ENCODE assay signal across 8 cellular contexts in the genomic region with DNA sequence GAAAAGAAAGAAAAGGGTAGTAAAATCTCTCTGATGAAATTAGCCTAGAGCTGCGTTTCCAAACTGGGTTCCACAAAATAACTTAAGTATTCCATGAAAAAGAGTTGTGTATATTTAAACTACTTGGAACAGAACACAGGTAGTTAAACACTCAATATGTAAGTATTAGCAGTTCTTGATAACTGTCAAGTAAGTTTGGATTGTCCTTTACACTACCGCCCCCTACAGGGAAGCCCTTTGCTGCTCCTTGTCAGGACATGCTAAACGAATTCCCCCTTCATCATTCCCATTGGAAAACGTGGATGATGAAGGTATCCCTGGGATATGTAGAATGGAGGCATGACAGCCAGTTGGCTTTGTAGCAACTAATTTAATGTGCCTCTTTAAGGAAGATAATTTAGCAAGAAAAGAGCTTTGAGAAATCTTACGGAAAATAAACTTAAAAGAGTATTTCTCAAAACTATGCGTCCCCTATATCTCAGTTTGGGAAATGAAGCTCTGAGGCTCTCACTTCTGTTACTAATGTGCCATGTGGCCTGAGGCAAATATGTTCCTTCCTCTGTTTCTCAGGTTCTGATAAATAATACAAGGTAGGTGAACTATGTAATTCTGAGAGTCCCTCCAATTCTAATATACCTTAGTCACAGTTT. TPM values are rescaled to one million over a fixed set of nuclear protein-coding genes. Genes with fewer than 3 reads are reported as not detected.
DNase-seq lines count a peak whose midpoint lies in the region; ATAC-seq and TF ChIP-seq lines count a peak whose summit lies in the region.

No MANE protein-coding gene starts in this region.

- peak; percentile 92 to 96 for TF ChIP-seq RAD21 in liver (IDR thresholded peaks at IDR 0.05)

- H3K27ac ChIP-seq in liver (ENCODE audit: low read depth in 1 of 2, low read length in 2 of 2), result no peak overlapping the region

- no peaks in the 10 kb centered on the region for H3K27me3 ChIP-seq in liver (ENCODE audit: control insufficient read depth in 4 of 4, insufficient read depth in 4 of 4, low read length in 3 of 4)

- in situ Hi-C loops in T47D (cut with HindIII; ENCODE audit: low pct_unique_long_range_greater_than_20kb, low sequenced_read_pairs), result no loop called here

- peaks cover 9 to 38% (median 34%) of the 10 kb centered on the region in 4 donors for H3K36me3 ChIP-seq in liver (ENCODE audit: control insufficient read depth in 4 of 4, insufficient read depth in 3 of 4, low read depth in 1 of 4, low read length in 3 of 4)

- no peaks in the 10 kb centered on the region for H3K9me3 ChIP-seq in liver (ENCODE audit: control insufficient read depth in 4 of 4, low read length in 3 of 4)

- H3K4me3 ChIP-seq in liver (ENCODE audit: low read depth in 1 of 3, low read length in 3 of 3), result no peak overlapping the region

- ATAC-seq in GM21447 (IDR thresholded peaks at IDR 0.05; ENCODE audit: unreplicated experiment) (no peak), HG02840 (IDR thresholded peaks at IDR 0.05; ENCODE audit: low FRiP score, unreplicated experiment) (no peak)

- no peaks in the 10 kb centered on the region for H3K4me1 ChIP-seq in liver (ENCODE audit: control insufficient read depth in 4 of 4, insufficient read depth in 4 of 4, low read length in 3 of 4)

- WGBS in liver, result 54% methylated on average over 6 of the region's 6 CpGs

- DNase-seq in DMS114 treated with DMSO at 0.1 percent for 48 hours (lab: John Stamatoyannopoulos, UW; ENCODE audit: unreplicated experiment) (peak; percentile 9), HuH-7.5 (ENCODE audit: low spot score) (peak; percentile 23), UCSD-AML1 (lab: John Stamatoyannopoulos, UW; ENCODE audit: unreplicated experiment) (peak; percentile 20), T47D (ENCODE audit: low read depth in 1 of 2, low spot score in 1 of 2) (peak; percentile 9 to 70)
- DNase-seq in stimulated activated CD4-positive, alpha-beta T cell treated with anti-CD3 and anti-CD28 coated beads, TNF-alpha, amount 100 ng/mL, for 4 hours (ENCODE audit: low read depth in 3 of 3), result peak; percentile 20 to 53 (median 22)

- no peak overlapping the region for H3K9ac ChIP-seq in liver (ENCODE audit: low read depth in 1 of 2, low read length in 2 of 2)

- TF ChIP-seq CTCF in liver (IDR thresholded peaks at IDR 0.05; ENCODE audit: low read depth, low read length, missing input control), result peak; percentile 80

TF ChIP-seq in liver, 16 proteins besides CTCF, POLR2A, EP300 and RAD21:
- TF ChIP-seq NR2F2 (IDR thresholded peaks at IDR 0.05) (no peak), JUND (IDR thresholded peaks at IDR 0.05) (no peak), ATF3 (IDR thresholded peaks at IDR 0.05) (no peak)

RNA-seq across cellular contexts. Expression of gene NCBP3, which starts 18.8 kb away (rescaled TPM):
- 10 to 100 TPM; 11.8 to 17.1 TPM for total RNA-seq in liver
- 1 to 10 TPM; 4.6 to 4.8 TPM for polyA plus RNA-seq in liver

RNA-seq across cellular contexts. Expression of gene ITGAE, which starts 26.3 kb away (rescaled TPM):
- 10 to 100 TPM in 1 of 2 donors, 1 to 10 TPM in 1; 6.5 to 13.9 TPM for total RNA-seq in liver
- 10 to 100 TPM; 10.3 to 17.7 TPM for polyA plus RNA-seq in liver
